ENCODE assay signal across 19 cellular contexts in genomic region chr3:68705695-68706429, GRCh38.
"Had no signal": no experiment of that assay in that cellular context is flagged by ENCODE, and none has a peak within 500 bp of the region (broad histone marks: within the 10 kb centered on the region; RNA-seq: fewer than 3 reads in every experiment).

No MANE protein-coding gene starts in this region.

- H3K4me3 Mint-ChIP-seq: activated naive CD4-positive, alpha-beta T cell treated with anti-CD3 and anti-CD28 coated beads for 36 hours; activated naive CD8-positive, alpha-beta T cell treated with anti-CD3 and anti-CD28 coated beads, Interleukin-2, amount 50 U/mL, for 24 hours; activated T-helper 17 cell treated with anti-CD3 and anti-CD28 coated beads, Interleukin-2, amount 50 U/mL, for 72 hours; naive thymus-derived CD4-positive, alpha-beta T cell; type B pancreatic cell had no signal

- H3K4me1 Mint-ChIP-seq: activated naive CD8-positive, alpha-beta T cell treated with anti-CD3 and anti-CD28 coated beads, Interleukin-2, amount 50 U/mL, for 24 hours; activated T-helper 17 cell treated with anti-CD3 and anti-CD28 coated beads, Interleukin-2, amount 50 U/mL, for 72 hours; naive thymus-derived CD4-positive, alpha-beta T cell had no signal

- H3K9me3 ChIP-seq: neutrophil had no signal

- H3K27ac ChIP-seq: neutrophil, skin epidermis had no signal

- H3K36me3 ChIP-seq: neutrophil had no signal

- H3K27me3 ChIP-seq: neutrophil had no signal

- H3K4me3 ChIP-seq: mucosa of descending colon, skin epidermis had no signal

- ATAC-seq: activated naive CD8-positive, alpha-beta T cell treated with anti-CD3 and anti-CD28 coated beads, Interleukin-2, amount 50 U/mL, for 24 hours; activated T-helper 17 cell treated with anti-CD3 and anti-CD28 coated beads, Interleukin-2, amount 50 U/mL, for 72 hours; esophagus mucosa; left colon; mucosa of descending colon; naive thymus-derived CD4-positive, alpha-beta T cell had no signal

- H3K27ac Mint-ChIP-seq: activated naive CD4-positive, alpha-beta T cell treated with anti-CD3 and anti-CD28 coated beads for 36 hours; activated naive CD8-positive, alpha-beta T cell treated with anti-CD3 and anti-CD28 coated beads, Interleukin-2, amount 50 U/mL, for 24 hours; activated T-helper 17 cell treated with anti-CD3 and anti-CD28 coated beads, Interleukin-2, amount 50 U/mL, for 72 hours; naive thymus-derived CD4-positive, alpha-beta T cell; type B pancreatic cell had no signal

- H3K36me3 Mint-ChIP-seq: type B pancreatic cell had no signal

- H3K9me3 Mint-ChIP-seq: type B pancreatic cell had no signal

- DNase-seq: activated CD4-positive, alpha-beta T cell treated with anti-CD3 and anti-CD28 coated beads for 1 hour; activated CD4-positive, alpha-beta T cell treated with anti-CD3 and anti-CD28 coated beads, Interleukin-2, amount 50 U/mL, for 4 hours; activated naive CD4-positive, alpha-beta T cell treated with anti-CD3 and anti-CD28 coated beads for 36 hours; activated naive CD8-positive, alpha-beta T cell treated with anti-CD3 and anti-CD28 coated beads, Interleukin-2, amount 50 U/mL, for 24 hours; activated T-cell treated with anti-CD3 and anti-CD28 coated beads for 4 hours; glutamatergic neuron; left colon; mammary epithelial cell; mucosa of descending colon; naive thymus-derived CD4-positive, alpha-beta T cell; stimulated activated CD4-positive, alpha-beta T cell treated with anti-CD3 and anti-CD28 coated beads, Interleukin-4, amount 100 ng/mL, for 24 hours; stimulated activated naive CD4-positive, alpha-beta T cell; substantia nigra; T-helper 2 cell had no signal
